In genomic region chr12:79933580-79934264, GRCh38 we compare ENCODE assay signal across 8 cellular contexts. TPM values are rescaled to one million over a fixed set of nuclear protein-coding genes. Genes with fewer than 3 reads are reported as not detected.
DNase-seq lines count a peak whose midpoint lies in the region; ATAC-seq and TF ChIP-seq lines count a peak whose summit lies in the region.

No MANE protein-coding gene starts in this region.

- no peak for TF ChIP-seq POLR2A in stomach (IDR thresholded peaks at IDR 0.05)

- TF ChIP-seq CTCF in MCF 10A (IDR thresholded peaks at IDR 0.05; ENCODE audit: unreplicated experiment) (no peak), stomach (IDR thresholded peaks at IDR 0.05) (no peak), GM20000 (IDR thresholded peaks at IDR 0.05; ENCODE audit: extremely low read depth, missing control alignments) (no peak)

- TSS peak; percentile 46 for BruUV-seq in MCF 10A (replicated peaks; lab: Mats Ljungman, UMichigan)

- H3K4me1 ChIP-seq in stomach: peaks cover 7 to 68% (median 37%) of the 10 kb centered on the region in 4 donors

- H3K27me3 ChIP-seq in layer of hippocampus (ENCODE audit: control insufficient read depth, insufficient read depth, low read length) (no peaks in the 10 kb centered on the region), stomach (no peaks in the 10 kb centered on the region)

- H3K9me3 ChIP-seq in stomach: no peaks in the 10 kb centered on the region

- POLR2A ChIA-PET in MCF 10A (lab: Yijun Ruan, JAX): interaction anchor here (0.6 to 3.3 kb wide), 22 partner anchors 17 to 635 kb away, joined by 3 to 42 read pairs (median 3); partner anchors contain the start of gene PAWR

- CTCF ChIA-PET in MCF 10A (lab: Yijun Ruan, JAX): interaction anchor here (1.1 to 1.7 kb wide), 4 partner anchors 9 to 260 kb away, joined by 3 to 5 read pairs (median 4); no protein-coding TSS in a partner anchor

- intact Hi-C loops in MCF 10A (cut with micrococcal nuclease): loop anchor here (1.0 to 10.0 kb wide), 5 partner anchors 46 to 526 kb away; no protein-coding TSS in a partner anchor
- intact Hi-C loops in stomach (cut with DNase I; ENCODE audit: low total_unique reads): no loop called here

- no peaks in the 10 kb centered on the region for H3K9me3 Mint-ChIP-seq in MCF 10A (ENCODE audit: unreplicated experiment)

- peaks cover 11% of the 10 kb centered on the region for H3K36me3 Mint-ChIP-seq in MCF 10A (ENCODE audit: insufficient read depth, unreplicated experiment)

- peaks cover 13% of the 10 kb centered on the region for H3K4me1 Mint-ChIP-seq in MCF 10A (ENCODE audit: insufficient read depth, unreplicated experiment)

- peak overlapping the region; percentile 96 for H3K27ac Mint-ChIP-seq in MCF 10A (ENCODE audit: low read depth, unreplicated experiment)

- peak overlapping the region; percentile 92 for H3K4me3 Mint-ChIP-seq in MCF 10A (ENCODE audit: unreplicated experiment)

- DNase-seq in EL (peak; percentile 26), NCI-H748 treated with DMSO at 0.1 percent for 48 hours (lab: John Stamatoyannopoulos, UW) (peak; percentile 30), MCF 10A (ENCODE audit: unreplicated experiment) (peak; percentile 28), stomach (no peak), DMS114 treated with DMSO at 0.1 percent for 48 hours (lab: John Stamatoyannopoulos, UW; ENCODE audit: unreplicated experiment) (no peak), GM20000 (ENCODE audit: low spot score) (no peak)

- peak overlapping the region; percentile 77 to 90 (median 89) for H3K4me3 ChIP-seq in stomach

- no peaks in the 10 kb centered on the region for H3K27me3 Mint-ChIP-seq in MCF 10A (ENCODE audit: insufficient read depth, unreplicated experiment)

- ATAC-seq in GM21825 (IDR thresholded peaks at IDR 0.05; ENCODE audit: unreplicated experiment): peak; percentile 8

- H3K36me3 ChIP-seq in stomach: no peaks in the 10 kb centered on the region

- peak overlapping the region; percentile 93 for H3K27ac ChIP-seq in layer of hippocampus (ENCODE audit: low read depth, low read length)
- H3K27ac ChIP-seq in stomach: peak overlapping the region; percentile 95 to 98 (median 98)

- no peak for TF ChIP-seq EP300 in stomach (IDR thresholded peaks at IDR 0.05)

- WGBS in stomach, 5 donors: 0 to 1% (median 0%) methylated on average over 14 of the region's 14 CpGs

RNA-seq across cellular contexts. Expression of gene PPP1R12A, which starts 1.2 kb away (rescaled TPM):
- total RNA-seq in MCF 10A (2022): 67.6 and 78.0 TPM in 2 replicates
- total RNA-seq in stomach: 100 to 1,000 TPM in 3 of 5 donors, 10 to 100 TPM in 2; 85.3 to 425 (median 188) TPM
- polyA plus RNA-seq in stomach: 100 to 1,000 TPM in 1 of 3 donors, 10 to 100 TPM in 1, 1 to 10 TPM in 1; 7.5 to 125 (median 28.4) TPM

Comparison
In these comparisons a context has a peak if more than half of its experiments do, and no peak if none do; other contexts are left out.
1. DNase-seq: peak in EL (single experiment), NCI-H748 treated with DMSO at 0.1 percent for 48 hours (single experiment) and MCF 10A (single experiment); none in stomach (single experiment), DMS114 treated with DMSO at 0.1 percent for 48 hours (single experiment) and GM20000 (single experiment).